Comparison of ENCODE assay signal across 16 cellular contexts in the genomic region with DNA sequence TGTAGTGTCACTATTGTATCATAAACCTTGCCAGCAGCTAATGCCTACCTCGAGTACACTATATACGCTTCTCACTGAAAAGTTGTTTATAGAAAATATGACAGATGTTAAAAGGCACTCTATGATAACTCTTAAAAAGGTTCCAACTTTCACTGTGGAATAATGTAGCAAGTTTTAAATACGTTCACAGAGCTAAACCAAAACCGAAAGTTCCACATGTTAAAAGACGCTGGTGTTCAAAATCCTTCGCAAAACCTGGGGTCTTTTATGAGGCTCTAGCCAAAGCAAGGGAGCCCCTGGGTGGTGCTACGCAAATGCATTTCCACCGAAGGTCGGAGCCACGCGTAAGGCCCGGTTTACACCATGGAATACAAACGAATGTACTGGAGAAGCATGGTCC.
DNase-seq lines count a peak whose midpoint lies in the region; FAIRE-seq and TF ChIP-seq lines count a peak whose summit lies in the region.
"Had no signal": no experiment of that assay in that cellular context is flagged by ENCODE, and none has a peak within 500 bp of the region (broad histone marks: within the 10 kb centered on the region; RNA-seq: fewer than 3 reads in every experiment).

No MANE protein-coding gene starts in this region.

- no peaks in the 10 kb centered on the region for H3K27me3 Mint-ChIP-seq in astrocyte (ENCODE audit: low read depth, unreplicated experiment)

- H3K9ac ChIP-seq in astrocyte (ENCODE audit: low read length), result no peak overlapping the region
- H3K9ac ChIP-seq in mucosa of rectum (ENCODE audit: low read depth in 1 of 2, low read length in 2 of 2), result no peak overlapping the region

- FAIRE-seq in astrocyte (lab: Jason Lieb, UNC), result no peak

- H3K4me1 Mint-ChIP-seq in astrocyte (ENCODE audit: low read depth, unreplicated experiment), result peaks cover 28% of the 10 kb centered on the region

- TF ChIP-seq CTCF in astrocyte (IDR thresholded peaks at IDR 0.05; ENCODE audit: insufficient read depth, low read depth, low read length), result no peak

- peak overlapping the region; percentile 79; the same call in 1 of the 2 replicates for H3K4me3 ChIP-seq in GM08714 (ENCODE audit: low read length)
- H3K4me3 ChIP-seq in astrocyte (ENCODE audit: insufficient read depth, low read depth, low read length), result peak overlapping the region; percentile 23
- peak overlapping the region; percentile 26 to 37 for H3K4me3 ChIP-seq in mucosa of rectum (ENCODE audit: low read length in 2 of 2)
- H3K4me3 ChIP-seq: heart right ventricle, psoas muscle, tibial artery had no signal

- peaks cover 5% of the 10 kb centered on the region for H3K36me3 Mint-ChIP-seq in astrocyte (ENCODE audit: low read depth, unreplicated experiment)

- H3K79me2 ChIP-seq in astrocyte (ENCODE audit: insufficient read depth, low read length), result peaks cover 30% of the 10 kb centered on the region

- no peaks in the 10 kb centered on the region for H3K9me3 Mint-ChIP-seq in astrocyte (ENCODE audit: unreplicated experiment)

- no peak overlapping the region for H2AFZ ChIP-seq in astrocyte (ENCODE audit: low read depth, low read length)

- DNase-seq in NCI-H748 (lab: John Stamatoyannopoulos, UW; ENCODE audit: unreplicated experiment) (peak; percentile 27), NCI-H748 treated with DMSO at 0.1 percent for 48 hours (lab: John Stamatoyannopoulos, UW) (no peak), astrocyte (ENCODE audit: low read depth) (no peak), NCI-H1436 treated with DMSO at 0.1 percent for 48 hours (lab: John Stamatoyannopoulos, UW) (no peak), GF-D8 (lab: John Stamatoyannopoulos, UW) (no peak), NCI-H146 (lab: John Stamatoyannopoulos, UW) (no peak)
- DNase-seq: 8988T; GOT3; heart right ventricle; NCI-H446; psoas muscle; stimulated activated CD4-positive, alpha-beta T cell treated with anti-CD3 and anti-CD28 coated beads, Interleukin-1b, Interleukin-23, amount 100 ng/mL, for 48 hours; tibial artery had no signal

- H3K4me1 ChIP-seq in astrocyte (ENCODE audit: insufficient read depth, low read length) (peaks cover 28% of the 10 kb centered on the region), mucosa of rectum (ENCODE audit: control insufficient read depth in 2 of 2, insufficient read depth in 2 of 2, low read length in 2 of 2) (peaks cover 3 to 7% of the 10 kb centered on the region in 2 donors)

- H3K36me3 ChIP-seq in astrocyte (ENCODE audit: insufficient read depth, low read length) (no peaks in the 10 kb centered on the region), mucosa of rectum (ENCODE audit: control insufficient read depth in 2 of 2, insufficient read depth in 2 of 2, low read length in 2 of 2) (no peaks in the 10 kb centered on the region)
- H3K36me3 ChIP-seq: heart right ventricle, tibial artery had no signal

- no peaks in the 10 kb centered on the region for H4K20me1 ChIP-seq in astrocyte (ENCODE audit: insufficient read depth, low read length)

- H3K9me3 ChIP-seq in astrocyte (ENCODE audit: insufficient read depth, low read depth, low read length) (no peaks in the 10 kb centered on the region), mucosa of rectum (ENCODE audit: control insufficient read depth in 2 of 2, low read length in 2 of 2) (no peaks in the 10 kb centered on the region)
- H3K9me3 ChIP-seq: heart right ventricle, psoas muscle, tibial artery had no signal

- H3K27ac Mint-ChIP-seq in astrocyte (ENCODE audit: unreplicated experiment), result no peak overlapping the region

- H3K27me3 ChIP-seq in astrocyte (ENCODE audit: insufficient read depth, low read length) (no peaks in the 10 kb centered on the region), mucosa of rectum (ENCODE audit: control insufficient read depth in 2 of 2, insufficient read depth in 2 of 2, low read length in 2 of 2) (peaks cover 28 to 39% of the 10 kb centered on the region in 2 donors)

- peak overlapping the region; percentile 21 for H3K4me2 ChIP-seq in astrocyte (ENCODE audit: low read length)

- H3K4me3 Mint-ChIP-seq in astrocyte (ENCODE audit: unreplicated experiment), result no peak overlapping the region

- H3K27ac ChIP-seq in astrocyte (ENCODE audit: low read depth, low read length), result no peak overlapping the region
- no peak overlapping the region for H3K27ac ChIP-seq in mucosa of rectum (ENCODE audit: low read depth in 2 of 2, low read length in 2 of 2)
- H3K27ac ChIP-seq: epithelial cell of prostate, heart right ventricle, psoas muscle, tibial artery had no signal

Comparison
In these comparisons a context has a peak if more than half of its experiments do, and no peak if none do; other contexts are left out.
1. H3K4me3 ChIP-seq: peak in every context shown above with its lines; median percentile 79 in GM08714; 32 in mucosa of rectum; 23 in astrocyte.